In genomic region chr17:39902027-39902426, GRCh38 we compare ENCODE assay signal across 7 cellular contexts. TPM values are rescaled to one million over a fixed set of nuclear protein-coding genes. Genes with fewer than 3 reads are reported as not detected.
"Had no signal": no experiment of that assay in that cellular context is flagged by ENCODE, and none has a peak within 500 bp of the region (broad histone marks: within the 10 kb centered on the region; RNA-seq: fewer than 3 reads in every experiment).

No MANE protein-coding gene starts in this region.

RNA-seq across cellular contexts. Expression of gene LRRC3C, which starts 25.5 kb away (rescaled TPM):
- total RNA-seq: GM23248, H1, H4, H7, H9, HFFc6 had no signal
- polyA plus RNA-seq: GM23248, GM23338, H1 had no signal

RNA-seq across cellular contexts. Expression of gene ZPBP2, which starts 34.0 kb away (rescaled TPM):
- total RNA-seq: GM23248, GM23338, H1, H4, H7, H9, HFFc6 had no signal
- polyA plus RNA-seq: GM23248, GM23338, H1 had no signal

RNA-seq across cellular contexts. Expression of gene IKZF3, which starts 37.9 kb away (rescaled TPM):
- total RNA-seq: GM23248, HFFc6 had no signal
